21 cellular contexts compared by ENCODE assay signal in genomic region chr5:135085133-135085935, GRCh38. TPM values are rescaled to one million over a fixed set of nuclear protein-coding genes. Genes with fewer than 3 reads are reported as not detected.
A peak's percentile ranks its signal among the peaks of the same experiment; 100 is the strongest.
DNase-seq lines count a peak whose midpoint lies in the region; ATAC-seq, FAIRE-seq and TF ChIP-seq lines count a peak whose summit lies in the region.
"Had no signal": no experiment of that assay in that cellular context is flagged by ENCODE, and none has a peak within 500 bp of the region (broad histone marks: within the 10 kb centered on the region; RNA-seq: fewer than 3 reads in every experiment).

No MANE protein-coding gene starts in this region.

- H3K14ac ChIP-seq in neuronal stem cell (ENCODE audit: low read length) = no peak overlapping the region

- ATAC-seq in RWPE2 (ENCODE audit: low read depth) (peak; percentile 97), HG03045 (IDR thresholded peaks at IDR 0.05; ENCODE audit: unreplicated experiment) (no peak), T-cell (replicated peaks in 1 of 4) (no peak)
- ATAC-seq: GM12878 had no signal

- H3K4me3 ChIP-seq in BE2C (ENCODE audit: low read depth, low read length) = no peak overlapping the region
- no peak overlapping the region for H3K4me3 ChIP-seq in RWPE2 (ENCODE audit: severe bottlenecking)
- H3K4me3 ChIP-seq in neuronal stem cell (ENCODE audit: low read length in 2 of 2) = no peak overlapping the region
- H3K4me3 ChIP-seq in OCI-LY7 (ENCODE audit: low read depth, low read length, poor library complexity, severe bottlenecking) = no peak overlapping the region
- H3K4me3 ChIP-seq: GM12878, lower lobe of right lung, SK-N-MC had no signal

- intact Hi-C loops in OCI-LY7 (cut with micrococcal nuclease; ENCODE audit: unreplicated experiment) = no loop called here

- DNase-seq in BE2C (no peak), HS-27A (ENCODE audit: low read depth) (peak; percentile 47), RWPE2 (ENCODE audit: low spot score) (no peak), neuronal stem cell (ENCODE audit: low spot score) (no peak), GM19239 (ENCODE audit: insufficient read length, low spot score) (no peak), OCI-LY7 (ENCODE audit: low spot score) (no peak), T-cell (no peak)
- DNase-seq: activated CD4-positive, CD25-positive, alpha-beta regulatory T cell treated with anti-CD3 and anti-CD28 coated beads, Interleukin-2, amount 50 U/mL, for 72 hours; central memory CD4-positive, alpha-beta T cell; GF-D8; immature natural killer cell; lower lobe of right lung; NCI-H2107; NCI-H524; stimulated activated CD4-positive, alpha-beta T cell treated with anti-CD3 and anti-CD28 coated beads, Interleukin-4, amount 100 ng/mL, for 1 hour; T-helper 9 cell had no signal

- TF ChIP-seq CTCF in BE2C (IDR thresholded peaks at IDR 0.05; ENCODE audit: low read depth, low read length) (0 out of 2 replicates have a peak, but pooled peaks have one; percentile 2), RWPE2 (IDR thresholded peaks at IDR 0.05; ENCODE audit: poor library complexity, severe bottlenecking) (no peak), OCI-LY7 (conservative IDR thresholded peaks at IDR 0.05; ENCODE audit: low read length) (no peak)

- no peaks in the 10 kb centered on the region for H4K20me1 ChIP-seq in OCI-LY7 (ENCODE audit: insufficient read depth, low read length)

- H2BK12ac ChIP-seq in neuronal stem cell (ENCODE audit: low read length) = no peak overlapping the region

- H4K91ac ChIP-seq in neuronal stem cell (ENCODE audit: low read depth, low read length, poor library complexity) = no peak overlapping the region

- H3K18ac ChIP-seq in neuronal stem cell (ENCODE audit: low read length) = peak overlapping the region; percentile 46

- H3K79me2 ChIP-seq in OCI-LY7 (ENCODE audit: insufficient read depth, low read depth, low read length) = no peaks in the 10 kb centered on the region

- FAIRE-seq in GM19239 (lab: Jason Lieb, UNC) = no peak
- FAIRE-seq: GM12878 had no signal

- CTCF ChIA-PET in OCI-LY7 (lab: Charles Lee; ENCODE audit: unreplicated experiment) = no interaction called here
- CTCF ChIA-PET in T-cell (lab: Charles Lee) = no interaction called here

- WGBS in neuronal stem cell (ENCODE audit: extremely low coverage in 2 of 2, insufficient read length in 2 of 2, insufficient replicate concordance in 1 of 2), 2 donors = no CpG with 5 or more reads among the region's 6 CpGs

- H3K36me3 Mint-ChIP-seq in T-cell = no peaks in the 10 kb centered on the region
- H3K36me3 Mint-ChIP-seq: immature natural killer cell had no signal

- BruUV-seq in OCI-LY7 (replicated peaks; lab: Mats Ljungman, UMichigan) = no TSS peak

- no peaks in the 10 kb centered on the region for H3K4me1 Mint-ChIP-seq in T-cell
- H3K4me1 Mint-ChIP-seq: B cell, immature natural killer cell had no signal

- H3K27ac ChIP-seq in RWPE2 (ENCODE audit: poor library complexity, severe bottlenecking) (peak overlapping the region; percentile 45), neuronal stem cell (replicated peaks; ENCODE audit: low read length) (no peak overlapping the region), OCI-LY7 (ENCODE audit: low read depth, low read length, poor library complexity, severe bottlenecking) (no peak overlapping the region)
- H3K27ac ChIP-seq: lower lobe of right lung, SK-N-MC had no signal

- H3K9ac ChIP-seq in neuronal stem cell (ENCODE audit: low read depth, low read length, poor library complexity) = no peak overlapping the region

- H3K9me2 ChIP-seq in OCI-LY7 (ENCODE audit: insufficient read depth, low read length) = no peaks in the 10 kb centered on the region

- H3K27ac Mint-ChIP-seq in T-cell = no peak overlapping the region
- H3K27ac Mint-ChIP-seq: activated T-helper 2 cell treated with anti-CD3 and anti-CD28 coated beads, Interferon-gamma antibody, Interleukin-2, Interleukin-4, amounts not matched to agents 10 μg/mL and 5 μg/mL and 100 μg/mL, durations not matched to agents 14 hours and 24 hours and 36 hours; B cell; immature natural killer cell had no signal

- H3K9me3 ChIP-seq in BE2C = peaks cover 3% of the 10 kb centered on the region; the same call in 1 of the 2 replicates
- H3K9me3 ChIP-seq in RWPE2 (ENCODE audit: severe bottlenecking) = peaks cover 8% of the 10 kb centered on the region
- H3K9me3 ChIP-seq in neuronal stem cell (replicated peaks in 1 of 2; ENCODE audit: control insufficient read depth in 2 of 2, insufficient read depth in 1 of 2, low read depth in 1 of 2, low read length in 2 of 2) = peaks cover 0 to 3% of the 10 kb centered on the region in 2 donors
- peaks cover 17% of the 10 kb centered on the region for H3K9me3 ChIP-seq in OCI-LY7 (ENCODE audit: low read length)

- no peak overlapping the region for H2BK120ac ChIP-seq in neuronal stem cell (ENCODE audit: low read depth, low read length)

- H2BK15ac ChIP-seq in neuronal stem cell (ENCODE audit: low read length) = no peak overlapping the region

- H3K23ac ChIP-seq in neuronal stem cell (ENCODE audit: low read depth, low read length, poor library complexity) = no peak overlapping the region

- no peak overlapping the region for H4K8ac ChIP-seq in neuronal stem cell (ENCODE audit: low read depth, low read length)

- H3K4me1 ChIP-seq in BE2C = no peaks in the 10 kb centered on the region
- H3K4me1 ChIP-seq in RWPE2 (ENCODE audit: insufficient read depth, poor library complexity, severe bottlenecking) = peaks cover 16% of the 10 kb centered on the region
- H3K4me1 ChIP-seq in neuronal stem cell (ENCODE audit: control insufficient read depth in 2 of 2, insufficient read depth in 1 of 2, low read depth in 1 of 2, low read length in 2 of 2) = no peaks in the 10 kb centered on the region
- no peaks in the 10 kb centered on the region for H3K4me1 ChIP-seq in OCI-LY7 (ENCODE audit: insufficient read depth, low read length, poor library complexity, severe bottlenecking)
- H3K4me1 ChIP-seq: lower lobe of right lung had no signal

- H3K4me2 ChIP-seq in neuronal stem cell (ENCODE audit: insufficient read depth, low read length, poor library complexity, severe bottlenecking) = no peak overlapping the region
- no peak overlapping the region for H3K4me2 ChIP-seq in OCI-LY7 (ENCODE audit: low read length)

- H3K79me1 ChIP-seq in neuronal stem cell (ENCODE audit: low read depth, low read length) = no peaks in the 10 kb centered on the region

- H2AFZ ChIP-seq in neuronal stem cell (ENCODE audit: low read length) (no peak overlapping the region), OCI-LY7 (ENCODE audit: low read length) (no peak overlapping the region)

- no peaks in the 10 kb centered on the region for H3K27me3 ChIP-seq in BE2C
- H3K27me3 ChIP-seq in RWPE2 (ENCODE audit: insufficient read depth, poor library complexity, severe bottlenecking) = no peaks in the 10 kb centered on the region
- H3K27me3 ChIP-seq in neuronal stem cell (ENCODE audit: control insufficient read depth in 3 of 3, insufficient read depth in 3 of 3, low read depth in 1 of 3, low read length in 3 of 3) = no peaks in the 10 kb centered on the region

- POLR2A ChIA-PET in OCI-LY7 (lab: Charles Lee) (no interaction called here), T-cell (lab: Charles Lee) (interaction anchor here in 1 of 2 donors (0.6 kb wide), 1 partner anchor 243 kb away, joined by 5 read pairs; no protein-coding TSS in a partner anchor)

- H3K27me3 Mint-ChIP-seq in T-cell = peaks cover 19 to 29% of the 10 kb centered on the region in 2 donors

- no peaks in the 10 kb centered on the region for H3K36me3 ChIP-seq in BE2C
- H3K36me3 ChIP-seq in RWPE2 (ENCODE audit: low read depth) = no peaks in the 10 kb centered on the region
- no peaks in the 10 kb centered on the region for H3K36me3 ChIP-seq in neuronal stem cell (replicated peaks in 1 of 2; ENCODE audit: control insufficient read depth in 2 of 2, insufficient read depth in 2 of 2, low read length in 2 of 2)
- H3K36me3 ChIP-seq in OCI-LY7 (ENCODE audit: insufficient read depth, low read length) = peaks cover 19% of the 10 kb centered on the region
- H3K36me3 ChIP-seq: lower lobe of right lung had no signal

- no peak overlapping the region for H2AK5ac ChIP-seq in neuronal stem cell (ENCODE audit: low read depth, low read length)

- no peak overlapping the region for H3K4me3 Mint-ChIP-seq in T-cell
- H3K4me3 Mint-ChIP-seq: B cell, immature natural killer cell had no signal

- H3K4ac ChIP-seq in neuronal stem cell (ENCODE audit: low read length) = no peak overlapping the region

- H3K9me3 Mint-ChIP-seq in T-cell = peaks cover 0 to 8% (median 8%) of the 10 kb centered on the region in 3 donors

- H2BK5ac ChIP-seq in neuronal stem cell (ENCODE audit: low read length) = no peak overlapping the region

RNA-seq across cellular contexts. Expression of gene PITX1, which starts 51.3 kb away (rescaled TPM):
- polyA plus RNA-seq in BE2C (2012; ENCODE audit: insufficient read depth, insufficient read length, low read depth) = 17.7 TPM
- polyA plus RNA-seq in neuronal stem cell (2013, experiment 1 of 2) = 0.17 TPM
- polyA plus RNA-seq in neuronal stem cell (2013, experiment 2 of 2) = 0.14 TPM
- total RNA-seq in OCI-LY7 (2014; rRNA removed; shearing (Covaris generic)) = 55.3 and 56.3 TPM in 2 replicates
- 66.8 and 76.4 TPM in 2 replicates for total RNA-seq in OCI-LY7 (2022)
- total RNA-seq in T-cell = under 1 TPM in 2 of 5 donors, not detected in 3; 0.32 to 0.38 TPM
- total RNA-seq: B cell had no signal
- polyA plus RNA-seq: immature natural killer cell had no signal

Comparison
In these comparisons a context has a peak if more than half of its experiments do, and no peak if none do; other contexts are left out.
1. RNA of gene PITX1, which starts 51.3 kb away (total RNA-seq): 55.3 to 76.4 TPM in OCI-LY7; 0.32 to 0.38 TPM in T-cell; every median in the first group is over 10 times any median in the second.